8 cellular contexts compared by ENCODE assay signal in genomic region chr11:64148200-64148916, GRCh38.
DNase-seq lines count a peak whose midpoint lies in the region; ATAC-seq lines count a peak whose summit lies in the region.

No MANE protein-coding gene starts in this region.

- peak overlapping the region; percentile 97 for H3K27ac ChIP-seq in caudate nucleus (ENCODE audit: low read depth, low read length)

- ATAC-seq in HG03460 (IDR thresholded peaks at IDR 0.05; ENCODE audit: unreplicated experiment) = no peak

- DNase-seq in NCI-H1436 (lab: John Stamatoyannopoulos, UW) (peak; percentile 74), NCI-H1436 treated with DMSO at 0.1 percent for 48 hours (lab: John Stamatoyannopoulos, UW) (no peak), NCI-H2107 (lab: John Stamatoyannopoulos, UW) (peak; percentile 46), caudate nucleus (lab: John Stamatoyannopoulos, UW) (peak in 60 of 61 donors; percentile 21 to 92 (median 80)), kidney glomerular epithelial cell (lab: John Stamatoyannopoulos, UW) (peak; percentile 71)
- peak; percentile 80 for DNase-seq in activated CD4-positive, CD25-positive, alpha-beta regulatory T cell treated with anti-CD3 and anti-CD28 coated beads, Interleukin-2, amount 50 U/mL, for 72 hours
- DNase-seq in stimulated activated CD4-positive, alpha-beta T cell treated with anti-CD3 and anti-CD28 coated beads, Interleukin-1b, Interleukin-23, amount 100 ng/mL, for 1 hour (ENCODE audit: low read depth in 2 of 2) = peak; percentile 38 to 58
